Comparison of ENCODE assay signal across 16 cellular contexts in genomic region chr15:89409993-89410767, GRCh38.
DNase-seq lines count a peak whose midpoint lies in the region; ATAC-seq, FAIRE-seq and TF ChIP-seq lines count a peak whose summit lies in the region.
"Had no signal": no experiment of that assay in that cellular context is flagged by ENCODE, and none has a peak within 500 bp of the region (broad histone marks: within the 10 kb centered on the region; RNA-seq: fewer than 3 reads in every experiment).

No MANE protein-coding gene starts in this region.

- no peak overlapping the region for H3K27ac Mint-ChIP-seq in activated T-cell treated with anti-CD3 and anti-CD28 coated beads, Interleukin-2, amount 50 U/mL, for 24 hours
- H3K27ac Mint-ChIP-seq in WTC11 (no peak overlapping the region), immature natural killer cell (no peak overlapping the region)
- H3K27ac Mint-ChIP-seq in stimulated activated naive B cell treated with anti-CD40 and anti-IgM and Interleukin-4, amounts not matched to agents 10 μg/mL and 1 μg/mL and 100 μg/mL, for 72 hours: peak overlapping the region; percentile 14

- no peaks in the 10 kb centered on the region for H3K9me3 Mint-ChIP-seq in activated T-cell treated with anti-CD3 and anti-CD28 coated beads, Interleukin-2, amount 50 U/mL, for 24 hours
- H3K9me3 Mint-ChIP-seq in WTC11 (no peaks in the 10 kb centered on the region), immature natural killer cell (no peaks in the 10 kb centered on the region)
- no peaks in the 10 kb centered on the region for H3K9me3 Mint-ChIP-seq in stimulated activated naive B cell treated with anti-CD40 and anti-IgM and Interleukin-4, amounts not matched to agents 10 μg/mL and 1 μg/mL and 100 μg/mL, for 72 hours

- no peak overlapping the region for H3K4me3 Mint-ChIP-seq in activated T-cell treated with anti-CD3 and anti-CD28 coated beads, Interleukin-2, amount 50 U/mL, for 24 hours
- H3K4me3 Mint-ChIP-seq in WTC11 (0 out of 2 replicates have a peak overlapping the region, but pooled peaks have one; percentile 1), immature natural killer cell (peak overlapping the region in 3 of 5 donors; percentile 13 to 48 (median 46))
- H3K4me3 Mint-ChIP-seq in stimulated activated naive B cell treated with anti-CD40 and anti-IgM and Interleukin-4, amounts not matched to agents 10 μg/mL and 1 μg/mL and 100 μg/mL, for 72 hours: peak overlapping the region; percentile 37 to 79

- no peak for ATAC-seq in WTC11
- ATAC-seq in stimulated activated naive B cell treated with anti-CD40 and anti-IgM and Interleukin-4, amounts not matched to agents 10 μg/mL and 1 μg/mL and 100 μg/mL, for 72 hours (replicated peaks): no peak

- TF ChIP-seq CTCF in WTC11 (IDR thresholded peaks at IDR 0.05): no peak

- peaks cover 48% of the 10 kb centered on the region for H3K4me1 Mint-ChIP-seq in activated T-cell treated with anti-CD3 and anti-CD28 coated beads, Interleukin-2, amount 50 U/mL, for 24 hours (ENCODE audit: low read depth)
- H3K4me1 Mint-ChIP-seq in WTC11 (peaks cover 66% of the 10 kb centered on the region), immature natural killer cell (peaks cover 40 to 49% of the 10 kb centered on the region in 2 donors)
- H3K4me1 Mint-ChIP-seq in stimulated activated naive B cell treated with anti-CD40 and anti-IgM and Interleukin-4, amounts not matched to agents 10 μg/mL and 1 μg/mL and 100 μg/mL, for 72 hours: peaks cover 40 to 61% of the 10 kb centered on the region in 2 donors

- CTCF ChIA-PET in WTC11 (lab: Charles Lee): interaction anchor here (1.0 to 3.1 kb wide), 2 partner anchors 9 to 20 kb away, joined by 5 to 11 read pairs; no protein-coding TSS in a partner anchor

- DNase-seq in activated T-cell treated with anti-CD3 and anti-CD28 coated beads, Interleukin-2, amount 50 U/mL, for 24 hours: peak; percentile 35
- DNase-seq in activated T-cell treated with anti-CD3 and anti-CD28 coated beads, Interleukin-2, amount 50 U/mL, for 1 hour: no peak
- DNase-seq in WTC11 (ENCODE audit: low spot score) (peak; percentile 20), immature natural killer cell (no peak), HuH-7 (ENCODE audit: low spot score) (no peak), GM19239 (ENCODE audit: insufficient read length, low spot score) (no peak)
- no peak for DNase-seq in stimulated activated naive B cell treated with anti-CD40 and anti-IgM and Interleukin-4, amounts not matched to agents 10 μg/mL and 1 μg/mL and 100 μg/mL, for 72 hours
- DNase-seq in effector CD8-positive, alpha-beta T cell (lab: John Stamatoyannopoulos, UW): no peak
- DNase-seq: COR-L47, Kasumi-1, NCI-H1105, NCI-H1694, NCI-H2107, NCI-H345, NCI-H526 treated with DMSO at 0.1 percent for 48 hours had no signal

- no peaks in the 10 kb centered on the region for H3K36me3 Mint-ChIP-seq in activated T-cell treated with anti-CD3 and anti-CD28 coated beads, Interleukin-2, amount 50 U/mL, for 24 hours (ENCODE audit: low read depth)
- H3K36me3 Mint-ChIP-seq in WTC11 (no peaks in the 10 kb centered on the region), immature natural killer cell (no peaks in the 10 kb centered on the region)
- H3K36me3 Mint-ChIP-seq in stimulated activated naive B cell treated with anti-CD40 and anti-IgM and Interleukin-4, amounts not matched to agents 10 μg/mL and 1 μg/mL and 100 μg/mL, for 72 hours: peaks cover 0 to 3% of the 10 kb centered on the region in 2 donors

- no peak for FAIRE-seq in GM19239 (lab: Jason Lieb, UNC)
- FAIRE-seq: A549 had no signal

- POLR2A ChIA-PET in WTC11 (lab: Charles Lee): no interaction called here

- H3K27me3 Mint-ChIP-seq in activated T-cell treated with anti-CD3 and anti-CD28 coated beads, Interleukin-2, amount 50 U/mL, for 24 hours: peaks cover 100% of the 10 kb centered on the region
- peaks cover 100% of the 10 kb centered on the region for H3K27me3 Mint-ChIP-seq in WTC11 (ENCODE audit: low read depth)
- peaks cover 29 to 72% (median 70%) of the 10 kb centered on the region in 3 donors for H3K27me3 Mint-ChIP-seq in immature natural killer cell (ENCODE audit: low read depth in 3 of 3)
- H3K27me3 Mint-ChIP-seq in stimulated activated naive B cell treated with anti-CD40 and anti-IgM and Interleukin-4, amounts not matched to agents 10 μg/mL and 1 μg/mL and 100 μg/mL, for 72 hours: peaks cover 85 to 98% of the 10 kb centered on the region in 2 donors

TF ChIP-seq in WTC11, 78 proteins besides CTCF, POLR2A, EP300 and RAD21:
- TF ChIP-seq SOX15 (CRISPR knock-in tag; IDR thresholded peaks at IDR 0.05) (no peak), CDX4 (CRISPR knock-in tag; IDR thresholded peaks at IDR 0.05; ENCODE audit: borderline replicate concordance) (no peak), SP1 (CRISPR knock-in tag; conservative IDR thresholded peaks at IDR 0.05) (no peak), MXD4 (CRISPR knock-in tag; IDR thresholded peaks at IDR 0.05; ENCODE audit: borderline replicate concordance) (no peak), TEAD1 (CRISPR knock-in tag; IDR thresholded peaks at IDR 0.05) (no peak)

Comparison
In these comparisons a context has a peak if more than half of its experiments do, and no peak if none do; other contexts are left out.
1. DNase-seq: peak in activated T-cell treated with anti-CD3 and anti-CD28 coated beads, Interleukin-2, amount 50 U/mL, for 24 hours (single experiment) and WTC11 (single experiment); none in activated T-cell treated with anti-CD3 and anti-CD28 coated beads, Interleukin-2, amount 50 U/mL, for 1 hour (single experiment), immature natural killer cell (0 of 3), stimulated activated naive B cell treated with anti-CD40 and anti-IgM and Interleukin-4, amounts not matched to agents 10 μg/mL and 1 μg/mL and 100 μg/mL, for 72 hours (single experiment), HuH-7 (single experiment), effector CD8-positive, alpha-beta T cell (single experiment) and GM19239 (single experiment).